Comparison of ENCODE assay signal across 30 cellular contexts in the genomic region with DNA sequence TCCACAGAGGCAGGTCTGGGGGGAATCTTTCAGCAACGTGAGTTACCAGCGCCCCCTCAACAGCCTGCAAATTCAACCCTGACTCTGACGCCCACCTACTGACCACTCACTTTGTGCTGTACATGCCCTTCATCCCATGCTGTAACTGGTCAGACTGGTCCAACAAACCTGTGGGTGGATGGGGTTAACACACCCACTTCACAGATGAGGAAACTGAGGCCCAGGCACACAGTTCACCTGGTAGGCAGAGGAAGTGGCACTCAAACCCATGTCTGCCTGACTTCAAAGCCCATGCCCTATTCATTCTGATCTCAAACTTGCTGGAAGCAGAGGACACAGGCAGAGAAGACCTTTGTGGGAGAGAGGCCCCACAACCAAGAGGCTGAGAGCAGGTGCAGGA.
"Had no signal": no experiment of that assay in that cellular context is flagged by ENCODE, and none has a peak within 500 bp of the region (broad histone marks: within the 10 kb centered on the region; RNA-seq: fewer than 3 reads in every experiment).

No MANE protein-coding gene starts in this region.

- H3K4me1 ChIP-seq: foreskin keratinocyte, gastrocnemius medialis had no signal

- H3K36me3 Mint-ChIP-seq: activated naive CD8-positive, alpha-beta T cell had no signal

- H3K4me3 Mint-ChIP-seq: activated CD8-positive, alpha-beta T cell treated with anti-CD3 and anti-CD28 coated beads for 36 hours; activated naive CD8-positive, alpha-beta T cell; activated T-cell treated with anti-CD3 and anti-CD28 coated beads, Interleukin-2, amount 50 U/mL, for 4 hours; activated T-helper 17 cell treated with anti-CD3 and anti-CD28 coated beads, Interleukin-2, amount 50 U/mL, for 72 hours; central memory CD8-positive, alpha-beta T cell; effector memory CD8-positive, alpha-beta T cell had no signal

- H3K27me3 ChIP-seq: brain microvascular endothelial cell, esophagus muscularis mucosa, foreskin keratinocyte, gastrocnemius medialis had no signal

- FAIRE-seq: astrocyte, bronchial epithelial cell had no signal

- H3K9me3 Mint-ChIP-seq: activated CD8-positive, alpha-beta T cell treated with anti-CD3 and anti-CD28 coated beads for 36 hours; activated T-cell treated with anti-CD3 and anti-CD28 coated beads, Interleukin-2, amount 50 U/mL, for 4 hours; activated T-helper 17 cell treated with anti-CD3 and anti-CD28 coated beads, Interleukin-2, amount 50 U/mL, for 72 hours; central memory CD8-positive, alpha-beta T cell; effector memory CD8-positive, alpha-beta T cell had no signal

- H3K27ac Mint-ChIP-seq: activated CD8-positive, alpha-beta T cell treated with anti-CD3 and anti-CD28 coated beads for 36 hours; activated naive CD8-positive, alpha-beta T cell; activated T-helper 17 cell treated with anti-CD3 and anti-CD28 coated beads, Interleukin-2, amount 50 U/mL, for 72 hours; effector memory CD8-positive, alpha-beta T cell had no signal

- H3K27ac ChIP-seq: brain microvascular endothelial cell, foreskin keratinocyte, gastrocnemius medialis had no signal

- DNase-seq: activated CD4-positive, alpha-beta T cell treated with anti-CD3 and anti-CD28 coated beads for 1 hour; activated CD4-positive, alpha-beta T cell treated with anti-CD3 and anti-CD28 coated beads for 4 hours; activated CD4-positive, alpha-beta T cell treated with anti-CD3 and anti-CD28 coated beads, Interleukin-2, amount 50 U/mL, for 1 hour; activated CD4-positive, alpha-beta T cell treated with anti-CD3 and anti-CD28 coated beads, Interleukin-2, amount 50 U/mL, for 48 hours; activated CD4-positive, CD25-positive, alpha-beta regulatory T cell; activated CD8-positive, alpha-beta memory T cell treated with anti-CD3 and anti-CD28 coated beads for 24 hours; activated CD8-positive, alpha-beta T cell treated with anti-CD3 and anti-CD28 coated beads for 36 hours; activated effector memory CD4-positive, alpha-beta T cell treated with Interleukin-2 at 50 U/mL for 16 hours; activated gamma-delta T cell treated with Interleukin-2 at 50 U/mL for 16 hours; activated naive CD4-positive, alpha-beta T cell treated with anti-CD3 and anti-CD28 coated beads, Interleukin-2, amount 50 U/mL, for 16 hours; activated naive CD4-positive, alpha-beta T cell treated with Interleukin-2 at 50 U/mL for 16 hours; activated T-cell treated with anti-CD3 and anti-CD28 coated beads, Interleukin-2, amount 50 U/mL, for 4 hours; amniotic stem cell; anterior cingulate cortex; brain microvascular endothelial cell; cortex of kidney; dermis blood vessel endothelial cell; effector CD4-positive, alpha-beta T cell; effector memory CD8-positive, alpha-beta T cell; erythroblast; foreskin keratinocyte; gastrocnemius medialis; glutamatergic neuron; T-helper 2 cell had no signal

- H3K4me3 ChIP-seq: esophagus muscularis mucosa, gastrocnemius medialis had no signal

- H3K4me1 Mint-ChIP-seq: activated T-helper 17 cell treated with anti-CD3 and anti-CD28 coated beads, Interleukin-2, amount 50 U/mL, for 72 hours; central memory CD8-positive, alpha-beta T cell had no signal

- H3K36me3 ChIP-seq: brain microvascular endothelial cell, esophagus muscularis mucosa, gastrocnemius medialis had no signal

- H3K9me3 ChIP-seq: esophagus muscularis mucosa, gastrocnemius medialis had no signal

- H3K27me3 Mint-ChIP-seq: activated CD8-positive, alpha-beta T cell treated with anti-CD3 and anti-CD28 coated beads for 36 hours; activated naive CD8-positive, alpha-beta T cell had no signal

- ATAC-seq: activated CD8-positive, alpha-beta T cell treated with anti-CD3 and anti-CD28 coated beads for 36 hours; activated T-cell treated with anti-CD3 and anti-CD28 coated beads, Interleukin-2, amount 50 U/mL, for 4 hours; activated T-helper 17 cell treated with anti-CD3 and anti-CD28 coated beads, Interleukin-2, amount 50 U/mL, for 72 hours; effector memory CD8-positive, alpha-beta T cell; foreskin keratinocyte; gastrocnemius medialis had no signal
